In the genomic region with DNA sequence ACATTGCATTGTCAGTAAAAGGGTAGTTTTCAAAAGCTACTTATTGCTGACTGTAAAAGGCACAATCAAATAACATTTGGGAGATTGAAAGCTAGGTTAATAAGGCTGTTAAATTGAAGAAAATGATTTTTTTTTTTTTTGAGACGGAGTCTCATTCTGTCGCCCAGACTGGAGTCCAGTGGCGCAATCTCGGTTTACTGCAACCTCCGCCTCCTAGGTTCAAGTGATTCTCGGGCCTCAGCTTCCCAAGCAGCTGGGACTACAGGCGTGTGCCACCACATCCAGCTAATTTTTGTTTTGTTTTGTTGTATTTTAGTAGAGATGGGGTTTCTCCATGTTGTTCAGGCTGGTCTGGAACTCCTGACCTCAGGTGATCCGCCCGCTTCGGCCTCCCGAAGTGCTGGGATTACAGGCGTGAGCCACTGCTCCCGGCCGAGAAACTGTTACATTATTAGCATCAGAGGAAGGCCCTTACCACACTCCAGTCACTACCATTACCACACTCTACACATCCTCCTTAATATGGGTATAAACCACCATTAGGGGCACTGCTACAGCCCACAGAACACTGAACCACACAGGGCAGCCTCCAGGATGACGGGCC, we compare ENCODE assay signal across 8 cellular contexts. TPM values are rescaled to one million over a fixed set of nuclear protein-coding genes. Genes with fewer than 3 reads are reported as not detected.
DNase-seq lines count a peak whose midpoint lies in the region; ATAC-seq, FAIRE-seq and TF ChIP-seq lines count a peak whose summit lies in the region.

No MANE protein-coding gene starts in this region.

- in situ Hi-C loops in Panc1 (cut with HindIII; ENCODE audit: low pct_unique_long_range_greater_than_20kb, low sequenced_read_pairs): no loop called here

- FAIRE-seq in H1 (lab: Jason Lieb, UNC) (no peak), GM12892 (lab: Jason Lieb, UNC) (no peak)

- H3K27me3 ChIP-seq in Panc1 (ENCODE audit: control insufficient read depth, insufficient read depth, low read length) (no peaks in the 10 kb centered on the region), H1 (replicated peaks in 1 of 4; ENCODE audit: control insufficient read depth in 3 of 4, extremely low read depth in 1 of 4, insufficient read depth in 3 of 4, low read length in 3 of 4) (no peaks in the 10 kb centered on the region)

- H4K20me1 ChIP-seq in H1 (replicated peaks in 1 of 2; ENCODE audit: control insufficient read depth in 1 of 2, insufficient read depth in 2 of 2, low read length in 2 of 2): peaks cover 0 to 7% of the 10 kb centered on the region in 2 experiments

- H2BK120ac ChIP-seq in H1 (replicated peaks; ENCODE audit: low read depth, low read length): no peak overlapping the region

- H3K79me2 ChIP-seq in H1 (ENCODE audit: control insufficient read depth in 1 of 2, insufficient read depth in 2 of 2, low read length in 2 of 2): peaks cover 6 to 43% of the 10 kb centered on the region in 2 experiments; a peak in 3 of 4 replicates

- no peaks in the 10 kb centered on the region; the same call in 1 of the 2 replicates for H3K79me1 ChIP-seq in H1 (ENCODE audit: low read depth, low read length)

- H2BK15ac ChIP-seq in H1 (ENCODE audit: low read length): no peak overlapping the region

- peak overlapping the region; percentile 93 for H3K4me3 Mint-ChIP-seq in natural killer cell treated with Interleukin-12 subunit alpha and Interleukin-12 subunit beta and Interleukin-15 and Interleukin-18, amount 100 ng/mL, for 72 hours

- peak overlapping the region; percentile 99; the same call in 1 of the 2 replicates for H2BK5ac ChIP-seq in H1 (ENCODE audit: low read depth, low read length)

- TF ChIP-seq CTCF in Panc1 (IDR thresholded peaks at IDR 0.05): 0 out of 2 replicates have a peak, but pooled peaks have one; percentile 73
- TF ChIP-seq CTCF in H1 (IDR thresholded peaks at IDR 0.05; ENCODE audit: control extremely low read depth in 1 of 3, insufficient read depth in 1 of 3, low read depth in 1 of 3, low read length in 3 of 3): no peak

- TF ChIP-seq EP300 in H1 (IDR thresholded peaks at IDR 0.05; ENCODE audit: borderline replicate concordance in 1 of 2, low read depth in 2 of 2, low read length in 2 of 2): no peak

- H3K27ac Mint-ChIP-seq in natural killer cell treated with Interleukin-12 subunit alpha and Interleukin-12 subunit beta and Interleukin-15 and Interleukin-18, amount 100 ng/mL, for 72 hours: peak overlapping the region; percentile 95 to 99

- H2BK12ac ChIP-seq in H1 (ENCODE audit: low read depth, low read length): no peak overlapping the region

- intact Hi-C loops in Panc1 (cut with micrococcal nuclease; ENCODE audit: unreplicated experiment): loop anchor here (10.0 kb wide), 1 partner anchor 312 kb away; a partner anchor contains a TSS

- no peak overlapping the region for H3K23ac ChIP-seq in H1 (ENCODE audit: insufficient read length)

- no peaks in the 10 kb centered on the region for H3K9me3 ChIP-seq in Panc1 (ENCODE audit: control insufficient read depth, insufficient read depth, low read depth, low read length)
- H3K9me3 ChIP-seq in H1 (ENCODE audit: insufficient read depth in 2 of 2, low read depth in 1 of 2, low read length in 1 of 2): no peaks in the 10 kb centered on the region

- no peak for TF ChIP-seq RAD21 in H1 (IDR thresholded peaks at IDR 0.05 in 1 of 2, conservative IDR thresholded peaks at IDR 0.05 in 1 of 2; ENCODE audit: low read depth in 2 of 2, low read length in 2 of 2)

- CTCF ChIA-PET in Panc1 (lab: Charles Lee) (interaction anchor here (1.1 to 1.2 kb wide), 2 partner anchors 291 to 314 kb away, joined by 5 to 7 read pairs; a partner anchor contains a TSS), H1 (lab: Charles Lee; ENCODE audit: partially characterized antibody) (interaction anchor here (0.6 to 2.8 kb wide), 17 partner anchors 8 to 333 kb away, joined by 3 to 14 read pairs (median 4); a partner anchor contains a TSS)

- H3K9ac ChIP-seq in H1 (replicated peaks in 1 of 4; ENCODE audit: extremely low read depth in 1 of 4, low read depth in 3 of 4, low read length in 3 of 4): peak overlapping the region in 3 of 4 experiments; percentile 46 to 91 (median 88); a peak in 3 of 7 replicates

- POLR2A ChIA-PET in Panc1 (lab: Charles Lee): interaction anchor here (0.6 kb wide), 2 partner anchors 179 to 425 kb away, joined by 5 to 6 read pairs; no protein-coding TSS in a partner anchor
- POLR2A ChIA-PET in H1 (lab: Charles Lee; ENCODE audit: partially characterized antibody): interaction anchor here (1.6 to 2.0 kb wide), 4 partner anchors 8 to 314 kb away, joined by 5 to 12 read pairs (median 6); a partner anchor contains a TSS

- peak overlapping the region; percentile 90 for H3K4ac ChIP-seq in H1 (replicated peaks; ENCODE audit: insufficient read length, low read depth, low read length)

- peak; percentile 45 for DNase-seq in Panc1 (ENCODE audit: low read depth, low spot score)
- DNase-seq in H1 (ENCODE audit: low read depth in 1 of 2, low spot score in 2 of 2): no peak
- DNase-seq in natural killer cell treated with Interleukin-12 subunit alpha and Interleukin-12 subunit beta and Interleukin-15 and Interleukin-18, amount 100 ng/mL, for 72 hours (ENCODE audit: low spot score): no peak
- no peak for DNase-seq in GM12892 (ENCODE audit: insufficient read length)
- DNase-seq in stimulated activated naive CD4-positive, alpha-beta T cell treated with Interleukin-2 at 50 U/mL for 16 hours (lab: John Stamatoyannopoulos, UW): no peak
- DNase-seq in superior temporal gyrus (ENCODE audit: extremely low spot score): no peak

- no TSS peak for BruUV-seq in Panc1 (replicated peaks; lab: Mats Ljungman, UMichigan)

- H3K9me3 Mint-ChIP-seq in natural killer cell treated with Interleukin-12 subunit alpha and Interleukin-12 subunit beta and Interleukin-15 and Interleukin-18, amount 100 ng/mL, for 72 hours: no peaks in the 10 kb centered on the region

- H4K5ac ChIP-seq in H1 (ENCODE audit: insufficient read length, low read depth, low read length): no peak overlapping the region

- H3K36me3 Mint-ChIP-seq in natural killer cell treated with Interleukin-12 subunit alpha and Interleukin-12 subunit beta and Interleukin-15 and Interleukin-18, amount 100 ng/mL, for 72 hours: peaks cover 17% of the 10 kb centered on the region

- H3K36me3 ChIP-seq in Panc1 (ENCODE audit: control insufficient read depth, insufficient read depth, low read length) (peaks cover 15% of the 10 kb centered on the region), H1 (ENCODE audit: control insufficient read depth in 2 of 4, insufficient read depth in 4 of 4, low read length in 3 of 4) (peaks cover 0 to 30% (median 11%) of the 10 kb centered on the region in 4 experiments; a peak in 6 of 8 replicates)

- peak overlapping the region; percentile 90 for H3K27ac ChIP-seq in Panc1 (ENCODE audit: low read length)
- no peak overlapping the region for H3K27ac ChIP-seq in H1 (ENCODE audit: low read depth, low read length)

- H4K8ac ChIP-seq in H1 (ENCODE audit: extremely low read depth, insufficient read depth, low read length): no peak overlapping the region

- H3K23me2 ChIP-seq in H1 (ENCODE audit: low read depth, low read length): no peaks in the 10 kb centered on the region; the same call in 1 of the 2 replicates

- H3K27me3 Mint-ChIP-seq in natural killer cell treated with Interleukin-12 subunit alpha and Interleukin-12 subunit beta and Interleukin-15 and Interleukin-18, amount 100 ng/mL, for 72 hours: no peaks in the 10 kb centered on the region

- peaks cover 18% of the 10 kb centered on the region for H3K4me1 ChIP-seq in Panc1 (ENCODE audit: control insufficient read depth, insufficient read depth, low read length)
- peaks cover 0 to 6% (median 0%) of the 10 kb centered on the region in 4 experiments; a peak in 4 of 7 replicates for H3K4me1 ChIP-seq in H1 (replicated peaks in 1 of 4; ENCODE audit: control insufficient read depth in 3 of 4, insufficient read depth in 4 of 4, low read length in 3 of 4)

- ATAC-seq in GM18873 (IDR thresholded peaks at IDR 0.05; ENCODE audit: low FRiP score, unreplicated experiment): peak; percentile 24
- peak; percentile 18 for ATAC-seq in HG02763 (IDR thresholded peaks at IDR 0.05; ENCODE audit: unreplicated experiment)
- peak; percentile 43 for ATAC-seq in Panc1
- ATAC-seq in natural killer cell treated with Interleukin-12 subunit alpha and Interleukin-12 subunit beta and Interleukin-15 and Interleukin-18, amount 100 ng/mL, for 72 hours: peak; percentile 41 to 46

- H3K4me2 ChIP-seq in H1 (ENCODE audit: insufficient read depth in 1 of 2, low read depth in 2 of 2, low read length in 2 of 2): peak overlapping the region; percentile 73 to 75

- no peak overlapping the region for H2AFZ ChIP-seq in H1 (ENCODE audit: low read length)

- H3K4me1 Mint-ChIP-seq in natural killer cell treated with Interleukin-12 subunit alpha and Interleukin-12 subunit beta and Interleukin-15 and Interleukin-18, amount 100 ng/mL, for 72 hours (ENCODE audit: low read depth in 2 of 2): peaks cover 27% of the 10 kb centered on the region in 2 donors

- H3K4me3 ChIP-seq in Panc1 (ENCODE audit: low read depth in 2 of 2, low read length in 2 of 2) (peak overlapping the region; percentile 91 to 93), H1 (ENCODE audit: extremely low read depth in 1 of 4, insufficient read depth in 2 of 4, low read depth in 3 of 4, low read length in 4 of 4) (peak overlapping the region; percentile 74 to 97 (median 89))

- no peak overlapping the region for H4K91ac ChIP-seq in H1 (replicated peaks; ENCODE audit: insufficient read length, low read length)

- no peak overlapping the region for H3K14ac ChIP-seq in H1 (ENCODE audit: insufficient read length)

- no peak overlapping the region for H3K56ac ChIP-seq in H1 (replicated peaks; ENCODE audit: insufficient read length, low read depth, low read length)

- no peak for TF ChIP-seq POLR2A in H1 (IDR thresholded peaks at IDR 0.05; ENCODE audit: control extremely low read depth in 1 of 2, low read depth in 2 of 2, low read length in 2 of 2)
- no peak for TF ChIP-seq POLR2A in GM12892 (IDR thresholded peaks at IDR 0.05; ENCODE audit: low read depth, low read length)

- H2BK20ac ChIP-seq in H1 (ENCODE audit: low read length): no peak overlapping the region

- no peak overlapping the region for H3K18ac ChIP-seq in H1 (ENCODE audit: extremely low read depth, low read length)

- 26% methylated on average over 15 of the region's 15 CpGs; no CpG with 5 or more reads in 1 of the 2 experiments for WGBS in H1 (ENCODE audit: extremely low coverage in 1 of 2, insufficient coverage in 1 of 2, insufficient read length in 1 of 2, insufficient replicate concordance in 2 of 2, low coverage in 1 of 2, low lambda C conversion rate in 2 of 2, missing lambda C conversion rate in 1 of 2), 2 experiments

- no peak overlapping the region for H2AK5ac ChIP-seq in H1 (ENCODE audit: low read depth, low read length)

RNA-seq across cellular contexts. Expression of a gene that starts 1.0 kb away (rescaled TPM):
- 131 TPM for total RNA-seq in Panc1 (2021; ENCODE audit: unreplicated experiment)
- polyA plus RNA-seq in Panc1 (2012; ENCODE audit: insufficient read length): 60.3 TPM
- total RNA-seq in H1 (2021; fragmentation: NEBNext Ultra II Directional; extraction: Animal tissue kit (Norgen Biotek cat#: 25700)): 109 and 111 TPM in 2 replicates
- polyA plus RNA-seq in H1 (2011; rRNA removed): 9.8 and 10.1 TPM in 2 replicates
- 12.2 TPM for polyA plus RNA-seq in H1 (2011; cell fraction: cytosol; rRNA removed)
- polyA plus RNA-seq in H1 (2011; cell fraction: nucleus; rRNA removed): 6.4 TPM
- 34.7 to 70.1 TPM (median 43.7 TPM) in 4 replicates for polyA plus RNA-seq in H1 (2012, experiment 1 of 2)
- 8.5 TPM for polyA plus RNA-seq in H1 (2012, experiment 2 of 2)
- 149 TPM for polyA plus RNA-seq in H1 (2013, experiment 1 of 2)
- polyA plus RNA-seq in H1 (2013, experiment 2 of 2): 199 TPM
- polyA minus RNA-seq in H1 (2011; rRNA and poly(A)+ RNA removed): 16.1 and 20.4 TPM in 2 replicates
- 25.0 TPM for polyA minus RNA-seq in H1 (2011; cell fraction: cytosol; rRNA and poly(A)+ RNA removed)
- polyA minus RNA-seq in H1 (2011; cell fraction: nucleus; rRNA and poly(A)+ RNA removed): 12.9 TPM
- 10 to 100 TPM; 62.5 to 74.6 TPM for total RNA-seq in natural killer cell treated with Interleukin-12 subunit alpha and Interleukin-12 subunit beta and Interleukin-15 and Interleukin-18, amount 100 ng/mL, for 72 hours
- polyA plus RNA-seq in GM12892 (2012; ENCODE audit: missing spikeins): 68.1 TPM

RNA-seq across cellular contexts. Expression of a gene that starts 45.7 kb away (rescaled TPM):
- 0.05 TPM for total RNA-seq in Panc1 (2021; ENCODE audit: unreplicated experiment)
- polyA plus RNA-seq in Panc1 (2012; ENCODE audit: insufficient read length): not detected
- total RNA-seq in H1 (2021; fragmentation: NEBNext Ultra II Directional; extraction: Animal tissue kit (Norgen Biotek cat#: 25700)): not detected in 2 replicates
- polyA plus RNA-seq in H1 (2011; rRNA removed): not detected in 2 replicates
- polyA plus RNA-seq in H1 (2011; cell fraction: cytosol; rRNA removed): not detected
- not detected for polyA plus RNA-seq in H1 (2011; cell fraction: nucleus; rRNA removed)
- not detected in 4 replicates for polyA plus RNA-seq in H1 (2012, experiment 1 of 2)
- polyA plus RNA-seq in H1 (2012, experiment 2 of 2): not detected
- polyA plus RNA-seq in H1 (2013, experiment 1 of 2): 0.04 TPM
- polyA plus RNA-seq in H1 (2013, experiment 2 of 2): not detected
- polyA minus RNA-seq in H1 (2011; rRNA and poly(A)+ RNA removed): not detected in 2 replicates
- not detected for polyA minus RNA-seq in H1 (2011; cell fraction: cytosol; rRNA and poly(A)+ RNA removed)
- polyA minus RNA-seq in H1 (2011; cell fraction: nucleus; rRNA and poly(A)+ RNA removed): not detected
- total RNA-seq in natural killer cell treated with Interleukin-12 subunit alpha and Interleukin-12 subunit beta and Interleukin-15 and Interleukin-18, amount 100 ng/mL, for 72 hours: not detected
- polyA plus RNA-seq in GM12892 (2012; ENCODE audit: missing spikeins): not detected
